8 cellular contexts compared by ENCODE assay signal in genomic region chr2:84314901-84315330, GRCh38.
A peak's percentile ranks its signal among the peaks of the same experiment; 100 is the strongest.
DNase-seq lines count a peak whose midpoint lies in the region; ATAC-seq and TF ChIP-seq lines count a peak whose summit lies in the region.

No MANE protein-coding gene starts in this region.

- H3K27ac ChIP-seq in left lung: no peak overlapping the region

- H3K27me3 ChIP-seq in left lung: peaks cover 0 to 10% of the 10 kb centered on the region in 2 donors

- H3K36me3 ChIP-seq in left lung: no peaks in the 10 kb centered on the region

- no peaks in the 10 kb centered on the region for H3K4me1 ChIP-seq in left lung

- TF ChIP-seq CTCF in AG10803 (conservative IDR thresholded peaks at IDR 0.05; ENCODE audit: low read length): peak; percentile 97
- peak; percentile 77 to 81 for TF ChIP-seq CTCF in left lung (IDR thresholded peaks at IDR 0.05)

- DNase-seq in AG10803 (ENCODE audit: low read depth) (peak; percentile 71), NCI-H2196 (lab: John Stamatoyannopoulos, UW; ENCODE audit: unreplicated experiment) (peak; percentile 76), left lung (peak; percentile 72 to 79)
- DNase-seq in activated CD4-positive, CD25-positive, alpha-beta regulatory T cell (lab: John Stamatoyannopoulos, UW): peak; percentile 32 to 66 (median 42)
- peak; percentile 42 for DNase-seq in central memory CD4-positive, alpha-beta T cell
- DNase-seq in stimulated activated CD4-positive, alpha-beta T cell treated with anti-CD3 and anti-CD28 coated beads, TNF-alpha, amount 100 ng/mL, for 24 hours (ENCODE audit: low read depth in 3 of 3): peak; percentile 64 to 79 (median 65)

- intact Hi-C loops in left lung (cut with DNase I): no loop called here

- H3K9me3 ChIP-seq in left lung: no peaks in the 10 kb centered on the region

- ATAC-seq in GM18861 (IDR thresholded peaks at IDR 0.05; ENCODE audit: unreplicated experiment) (peak; percentile 99), HG03060 (IDR thresholded peaks at IDR 0.05; ENCODE audit: low read depth, unreplicated experiment) (peak; percentile 97), left lung (peak; percentile 99)

- H3K4me3 ChIP-seq in AG10803 (ENCODE audit: low read length) (no peak overlapping the region), left lung (no peak overlapping the region)
